ENCODE assay signal across 1 cellular context in the genomic region with DNA sequence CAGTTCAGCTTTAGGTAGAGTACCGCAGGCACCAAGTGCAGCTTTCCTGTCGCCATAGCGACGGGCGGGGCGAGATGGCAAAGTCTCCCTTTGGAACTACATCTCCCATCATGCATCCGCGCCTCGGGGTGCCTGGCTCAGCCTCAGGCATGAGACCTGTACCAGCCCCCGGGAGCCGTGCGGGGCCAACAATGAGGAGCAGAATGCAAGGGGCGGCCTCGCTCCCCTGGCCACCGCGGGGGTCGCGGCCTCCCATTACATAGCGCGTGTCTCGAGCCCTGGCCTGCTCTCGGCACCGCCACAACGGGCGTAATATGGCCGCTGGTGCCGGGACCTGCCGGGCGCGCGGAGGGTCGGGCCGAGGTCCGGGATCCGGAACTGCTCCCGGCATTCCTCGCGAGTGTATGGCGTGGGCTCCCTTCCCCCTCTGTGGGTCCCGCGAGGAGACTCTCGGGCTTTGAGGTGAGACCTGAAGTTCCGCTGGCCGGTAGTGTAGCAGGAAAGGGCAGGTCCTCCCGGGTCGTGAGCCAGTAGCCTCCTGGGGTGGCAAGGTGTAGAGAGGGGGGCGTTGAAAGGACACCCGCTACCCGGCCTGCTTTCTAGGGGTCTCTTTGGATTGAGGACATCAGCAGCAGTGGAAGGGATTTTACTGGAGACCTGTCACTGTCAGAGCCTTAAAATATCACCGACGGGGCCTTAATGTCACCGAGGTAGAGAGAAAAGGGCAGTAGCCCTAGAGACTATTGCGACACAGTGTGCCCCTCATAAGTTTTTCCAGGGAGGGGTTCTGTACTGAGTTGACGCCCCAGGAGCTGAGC.
A peak's percentile ranks its signal among the peaks of the same experiment; 100 is the strongest.
TF ChIP-seq lines count a peak whose summit lies in the region.

A gene with protein sequence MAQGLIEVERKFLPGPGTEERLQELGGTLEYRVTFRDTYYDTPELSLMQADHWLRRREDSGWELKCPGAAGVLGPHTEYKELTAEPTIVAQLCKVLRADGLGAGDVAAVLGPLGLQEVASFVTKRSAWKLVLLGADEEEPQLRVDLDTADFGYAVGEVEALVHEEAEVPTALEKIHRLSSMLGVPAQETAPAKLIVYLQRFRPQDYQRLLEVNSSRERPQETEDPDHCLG (plus strand): TSS at position 390 of the 818 bp plus-strand sequence. CDS start 487 bp downstream, outside the sequence.

TF ChIP-seq in K562, 482 proteins besides CTCF, POLR2A, EP300 and RAD21 (continued from another document and continues in another):
- TF ChIP-seq, protein P1, sequence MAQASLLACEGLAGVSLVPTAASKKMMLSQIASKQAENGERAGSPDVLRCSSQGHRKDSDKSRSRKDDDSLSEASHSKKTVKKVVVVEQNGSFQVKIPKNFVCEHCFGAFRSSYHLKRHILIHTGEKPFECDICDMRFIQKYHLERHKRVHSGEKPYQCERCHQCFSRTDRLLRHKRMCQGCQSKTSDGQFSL (CRISPR knock-in tag; IDR thresholded peaks at IDR 0.05): no peak
- TF ChIP-seq, protein P1 (tag; IDR thresholded peaks at IDR 0.05): no peak
- TF ChIP-seq TARDBP (IDR thresholded peaks at IDR 0.05): no peak
- TF ChIP-seq RBBP5 (IDR thresholded peaks at IDR 0.05; ENCODE audit: borderline replicate concordance, insufficient read depth, low read length, poor library complexity, severe bottlenecking): peak; percentile 65
- peak; percentile 43; the same call in 1 of the 2 replicates for TF ChIP-seq NR2C1 (IDR thresholded peaks at IDR 0.05)
- peak; percentile 74 for TF ChIP-seq NR2C1 (tag; IDR thresholded peaks at IDR 0.05)
- TF ChIP-seq ZNF561 (CRISPR knock-in tag; conservative IDR thresholded peaks at IDR 0.05): no peak
- TF ChIP-seq ZNF431 (CRISPR knock-in tag; IDR thresholded peaks at IDR 0.05): no peak
- TF ChIP-seq ZFX (CRISPR knock-in tag; IDR thresholded peaks at IDR 0.05): peak; percentile 93
- no peak for TF ChIP-seq ATF1 (CRISPR knock-in tag; IDR thresholded peaks at IDR 0.05)
- peak; percentile 71; the same call in 1 of the 2 replicates for TF ChIP-seq ATF1 (tag; IDR thresholded peaks at IDR 0.05)
- TF ChIP-seq NFIC (IDR thresholded peaks at IDR 0.05): peak; percentile 7; the same call in 1 of the 2 replicates
- TF ChIP-seq BMI1 (IDR thresholded peaks at IDR 0.05; ENCODE audit: low read length): peak; percentile 78
- 0 out of 2 replicates have a peak, but pooled peaks have one; percentile 49 for TF ChIP-seq NFRKB (IDR thresholded peaks at IDR 0.05; ENCODE audit: low read depth)
- TF ChIP-seq, protein P2, sequence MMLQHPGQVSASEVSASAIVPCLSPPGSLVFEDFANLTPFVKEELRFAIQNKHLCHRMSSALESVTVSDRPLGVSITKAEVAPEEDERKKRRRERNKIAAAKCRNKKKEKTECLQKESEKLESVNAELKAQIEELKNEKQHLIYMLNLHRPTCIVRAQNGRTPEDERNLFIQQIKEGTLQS (IDR thresholded peaks at IDR 0.05): no peak
- TF ChIP-seq, protein P2 (CRISPR knock-in tag; conservative IDR thresholded peaks at IDR 0.05): no peak
- TF ChIP-seq, protein P3, sequence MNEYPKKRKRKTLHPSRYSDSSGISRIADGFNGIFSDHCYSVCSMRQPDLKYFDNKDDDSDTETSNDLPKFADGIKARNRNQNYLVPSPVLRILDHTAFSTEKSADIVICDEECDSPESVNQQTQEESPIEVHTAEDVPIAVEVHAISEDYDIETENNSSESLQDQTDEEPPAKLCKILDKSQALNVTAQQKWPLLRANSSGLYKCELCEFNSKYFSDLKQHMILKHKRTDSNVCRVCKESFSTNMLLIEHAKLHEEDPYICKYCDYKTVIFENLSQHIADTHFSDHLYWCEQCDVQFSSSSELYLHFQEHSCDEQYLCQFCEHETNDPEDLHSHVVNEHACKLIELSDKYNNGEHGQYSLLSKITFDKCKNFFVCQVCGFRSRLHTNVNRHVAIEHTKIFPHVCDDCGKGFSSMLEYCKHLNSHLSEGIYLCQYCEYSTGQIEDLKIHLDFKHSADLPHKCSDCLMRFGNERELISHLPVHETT (CRISPR knock-in tag; conservative IDR thresholded peaks at IDR 0.05 in 1 of 2, IDR thresholded peaks at IDR 0.05 in 1 of 2): peak in 1 of 2 experiments; percentile 70; a peak in 1 of 4 replicates
- TF ChIP-seq ELF2 (CRISPR knock-in tag; IDR thresholded peaks at IDR 0.05): 0 out of 2 replicates have a peak, but pooled peaks have one; percentile 26
- peak; percentile 63; the same call in 1 of the 2 replicates for TF ChIP-seq ATF7 (IDR thresholded peaks at IDR 0.05)
- peak; percentile 47 for TF ChIP-seq CREM (IDR thresholded peaks at IDR 0.05; ENCODE audit: low read depth)
- TF ChIP-seq, protein P4, sequence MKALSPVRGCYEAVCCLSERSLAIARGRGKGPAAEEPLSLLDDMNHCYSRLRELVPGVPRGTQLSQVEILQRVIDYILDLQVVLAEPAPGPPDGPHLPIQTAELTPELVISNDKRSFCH (CRISPR knock-in tag; IDR thresholded peaks at IDR 0.05): no peak
- TF ChIP-seq, protein P4 (tag; IDR thresholded peaks at IDR 0.05): 0 out of 2 replicates have a peak, but pooled peaks have one; percentile 28
- peak; percentile 91 for TF ChIP-seq POLR2G (IDR thresholded peaks at IDR 0.05; ENCODE audit: low read depth, low read length)
- peak; percentile 53; the same call in 1 of the 2 replicates for TF ChIP-seq GABPB1 (CRISPR knock-in tag; IDR thresholded peaks at IDR 0.05)
- TF ChIP-seq PML (IDR thresholded peaks at IDR 0.05; ENCODE audit: low read length): 0 out of 2 replicates have a peak, but pooled peaks have one; percentile 21
- 0 out of 2 replicates have a peak, but pooled peaks have one; percentile 50 for TF ChIP-seq HDAC2 (IDR thresholded peaks at IDR 0.05)
- TF ChIP-seq CTBP1 (IDR thresholded peaks at IDR 0.05; ENCODE audit: borderline replicate concordance): peak; percentile 87
- TF ChIP-seq KDM5B (IDR thresholded peaks at IDR 0.05; ENCODE audit: insufficient replicate concordance, low read depth, low read length): peak; percentile 47
- no peak for TF ChIP-seq KDM2B (CRISPR knock-in tag; IDR thresholded peaks at IDR 0.05)
- TF ChIP-seq RCOR1 (IDR thresholded peaks at IDR 0.05; ENCODE audit: borderline replicate concordance in 1 of 2, low read depth in 2 of 2, low read length in 2 of 2): peak in 1 of 2 experiments; percentile 55; a peak in 1 of 4 replicates
- peak; percentile 88 for TF ChIP-seq RBFOX2 (IDR thresholded peaks at IDR 0.05; ENCODE audit: low read depth, low read length)
- TF ChIP-seq ZNF143 (CRISPR knock-in tag; IDR thresholded peaks at IDR 0.05): peak; percentile 92
- TF ChIP-seq POLR2B (IDR thresholded peaks at IDR 0.05; ENCODE audit: low read depth, partially characterized antibody): peak; percentile 32
- TF ChIP-seq EP400 (IDR thresholded peaks at IDR 0.05): peak; percentile 91
- TF ChIP-seq MYC (IDR thresholded peaks at IDR 0.05; ENCODE audit: low read depth, low read length): peak; percentile 75
- peak; percentile 76; the same call in 1 of the 2 replicates for TF ChIP-seq MYC (CRISPR knock-in tag; IDR thresholded peaks at IDR 0.05; ENCODE audit: borderline replicate concordance, low read depth)
- TF ChIP-seq TBL1XR1 (IDR thresholded peaks at IDR 0.05; ENCODE audit: low read length in 2 of 2): no peak
- TF ChIP-seq HDGF (IDR thresholded peaks at IDR 0.05): no peak
- peak; percentile 8; the same call in 1 of the 2 replicates for TF ChIP-seq SIN3B (IDR thresholded peaks at IDR 0.05; ENCODE audit: low read depth)
- TF ChIP-seq, protein P5, sequence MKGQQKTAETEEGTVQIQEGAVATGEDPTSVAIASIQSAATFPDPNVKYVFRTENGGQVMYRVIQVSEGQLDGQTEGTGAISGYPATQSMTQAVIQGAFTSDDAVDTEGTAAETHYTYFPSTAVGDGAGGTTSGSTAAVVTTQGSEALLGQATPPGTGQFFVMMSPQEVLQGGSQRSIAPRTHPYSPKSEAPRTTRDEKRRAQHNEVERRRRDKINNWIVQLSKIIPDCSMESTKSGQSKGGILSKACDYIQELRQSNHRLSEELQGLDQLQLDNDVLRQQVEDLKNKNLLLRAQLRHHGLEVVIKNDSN (CRISPR knock-in tag; IDR thresholded peaks at IDR 0.05): no peak
- TF ChIP-seq HNRNPL (IDR thresholded peaks at IDR 0.05; ENCODE audit: low read depth, low read length): no peak
- TF ChIP-seq, protein P6, sequence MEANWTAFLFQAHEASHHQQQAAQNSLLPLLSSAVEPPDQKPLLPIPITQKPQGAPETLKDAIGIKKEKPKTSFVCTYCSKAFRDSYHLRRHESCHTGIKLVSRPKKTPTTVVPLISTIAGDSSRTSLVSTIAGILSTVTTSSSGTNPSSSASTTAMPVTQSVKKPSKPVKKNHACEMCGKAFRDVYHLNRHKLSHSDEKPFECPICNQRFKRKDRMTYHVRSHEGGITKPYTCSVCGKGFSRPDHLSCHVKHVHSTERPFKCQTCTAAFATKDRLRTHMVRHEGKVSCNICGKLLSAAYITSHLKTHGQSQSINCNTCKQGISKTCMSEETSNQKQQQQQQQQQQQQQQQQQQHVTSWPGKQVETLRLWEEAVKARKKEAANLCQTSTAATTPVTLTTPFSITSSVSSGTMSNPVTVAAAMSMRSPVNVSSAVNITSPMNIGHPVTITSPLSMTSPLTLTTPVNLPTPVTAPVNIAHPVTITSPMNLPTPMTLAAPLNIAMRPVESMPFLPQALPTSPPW (CRISPR knock-in tag; IDR thresholded peaks at IDR 0.05): peak; percentile 45
- peak; percentile 56; the same call in 1 of the 2 replicates for TF ChIP-seq ZNF644 (tag; IDR thresholded peaks at IDR 0.05; ENCODE audit: low read depth)
- TF ChIP-seq HCFC1 (IDR thresholded peaks at IDR 0.05; ENCODE audit: low read depth, low read length): peak; percentile 86
- TF ChIP-seq, protein P7, sequence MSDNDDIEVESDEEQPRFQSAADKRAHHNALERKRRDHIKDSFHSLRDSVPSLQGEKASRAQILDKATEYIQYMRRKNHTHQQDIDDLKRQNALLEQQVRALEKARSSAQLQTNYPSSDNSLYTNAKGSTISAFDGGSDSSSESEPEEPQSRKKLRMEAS (CRISPR knock-in tag; IDR thresholded peaks at IDR 0.05): 0 out of 2 replicates have a peak, but pooled peaks have one; percentile 36
- TF ChIP-seq CSDE1 (IDR thresholded peaks at IDR 0.05): peak in 1 of 2 experiments; percentile 81; a peak in 2 of 4 replicates
- TF ChIP-seq CXXC5 (CRISPR knock-in tag; IDR thresholded peaks at IDR 0.05): peak; percentile 69
- TF ChIP-seq, protein P8, sequence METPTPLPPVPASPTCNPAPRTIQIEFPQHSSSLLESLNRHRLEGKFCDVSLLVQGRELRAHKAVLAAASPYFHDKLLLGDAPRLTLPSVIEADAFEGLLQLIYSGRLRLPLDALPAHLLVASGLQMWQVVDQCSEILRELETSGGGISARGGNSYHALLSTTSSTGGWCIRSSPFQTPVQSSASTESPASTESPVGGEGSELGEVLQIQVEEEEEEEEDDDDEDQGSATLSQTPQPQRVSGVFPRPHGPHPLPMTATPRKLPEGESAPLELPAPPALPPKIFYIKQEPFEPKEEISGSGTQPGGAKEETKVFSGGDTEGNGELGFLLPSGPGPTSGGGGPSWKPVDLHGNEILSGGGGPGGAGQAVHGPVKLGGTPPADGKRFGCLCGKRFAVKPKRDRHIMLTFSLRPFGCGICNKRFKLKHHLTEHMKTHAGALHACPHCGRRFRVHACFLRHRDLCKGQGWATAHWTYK (CRISPR knock-in tag; IDR thresholded peaks at IDR 0.05): peak; percentile 28; the same call in 1 of the 2 replicates
- no peak for TF ChIP-seq EZH2 (IDR thresholded peaks at IDR 0.05; ENCODE audit: borderline replicate concordance, low read depth, low read length)
- TF ChIP-seq MAFG (tag; conservative IDR thresholded peaks at IDR 0.05): no peak
- 0 out of 2 replicates have a peak, but pooled peaks have one; percentile 24 for TF ChIP-seq POLR2AphosphoS5 (IDR thresholded peaks at IDR 0.05; ENCODE audit: control insufficient read depth, insufficient read depth, low read depth, low read length)
- TF ChIP-seq SIX5 (IDR thresholded peaks at IDR 0.05; ENCODE audit: borderline replicate concordance in 1 of 2, insufficient read depth in 1 of 2, low read depth in 1 of 2, low read length in 2 of 2): peak; percentile 35 to 55; a peak in 2 of 4 replicates
- no peak for TF ChIP-seq ZSCAN32 (CRISPR knock-in tag; IDR thresholded peaks at IDR 0.05)
- peak; percentile 63; the same call in 1 of the 2 replicates for TF ChIP-seq ZBTB17 (CRISPR knock-in tag; IDR thresholded peaks at IDR 0.05)
- 0 out of 2 replicates have a peak, but pooled peaks have one; percentile 19 for TF ChIP-seq DMBX1 (CRISPR knock-in tag; IDR thresholded peaks at IDR 0.05; ENCODE audit: borderline replicate concordance)
- TF ChIP-seq ZNF324 (CRISPR knock-in tag; IDR thresholded peaks at IDR 0.05): no peak
- 0 out of 2 replicates have a peak, but pooled peaks have one; percentile 27 for TF ChIP-seq SMAD3 (CRISPR knock-in tag; conservative IDR thresholded peaks at IDR 0.05)
- peak; percentile 50 for TF ChIP-seq RBM22 (IDR thresholded peaks at IDR 0.05; ENCODE audit: low read depth, low read length, poor library complexity, severe bottlenecking)
- TF ChIP-seq ZNF785 (CRISPR knock-in tag; IDR thresholded peaks at IDR 0.05): no peak
- peak; percentile 85 for TF ChIP-seq ELF1 (tag; IDR thresholded peaks at IDR 0.05)
- TF ChIP-seq, protein P9, sequence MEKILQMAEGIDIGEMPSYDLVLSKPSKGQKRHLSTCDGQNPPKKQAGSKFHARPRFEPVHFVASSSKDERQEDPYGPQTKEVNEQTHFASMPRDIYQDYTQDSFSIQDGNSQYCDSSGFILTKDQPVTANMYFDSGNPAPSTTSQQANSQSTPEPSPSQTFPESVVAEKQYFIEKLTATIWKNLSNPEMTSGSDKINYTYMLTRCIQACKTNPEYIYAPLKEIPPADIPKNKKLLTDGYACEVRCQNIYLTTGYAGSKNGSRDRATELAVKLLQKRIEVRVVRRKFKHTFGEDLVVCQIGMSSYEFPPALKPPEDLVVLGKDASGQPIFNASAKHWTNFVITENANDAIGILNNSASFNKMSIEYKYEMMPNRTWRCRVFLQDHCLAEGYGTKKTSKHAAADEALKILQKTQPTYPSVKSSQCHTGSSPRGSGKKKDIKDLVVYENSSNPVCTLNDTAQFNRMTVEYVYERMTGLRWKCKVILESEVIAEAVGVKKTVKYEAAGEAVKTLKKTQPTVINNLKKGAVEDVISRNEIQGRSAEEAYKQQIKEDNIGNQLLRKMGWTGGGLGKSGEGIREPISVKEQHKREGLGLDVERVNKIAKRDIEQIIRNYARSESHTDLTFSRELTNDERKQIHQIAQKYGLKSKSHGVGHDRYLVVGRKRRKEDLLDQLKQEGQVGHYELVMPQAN (IDR thresholded peaks at IDR 0.05; ENCODE audit: borderline replicate concordance): peak; percentile 44; the same call in 1 of the 2 replicates
- TF ChIP-seq POLR2AphosphoS2 (IDR thresholded peaks at IDR 0.05; ENCODE audit: low read length): no peak
- TF ChIP-seq PHF20 (IDR thresholded peaks at IDR 0.05; ENCODE audit: partially characterized antibody): peak; percentile 74
- no peak for TF ChIP-seq CBFA2T3 (IDR thresholded peaks at IDR 0.05)
- TF ChIP-seq KDM1A (IDR thresholded peaks at IDR 0.05): no peak
- no peak for TF ChIP-seq SMAD4 (CRISPR knock-in tag; conservative IDR thresholded peaks at IDR 0.05)
